Comparison of ENCODE assay signal across 11 cellular contexts in the genomic region with DNA sequence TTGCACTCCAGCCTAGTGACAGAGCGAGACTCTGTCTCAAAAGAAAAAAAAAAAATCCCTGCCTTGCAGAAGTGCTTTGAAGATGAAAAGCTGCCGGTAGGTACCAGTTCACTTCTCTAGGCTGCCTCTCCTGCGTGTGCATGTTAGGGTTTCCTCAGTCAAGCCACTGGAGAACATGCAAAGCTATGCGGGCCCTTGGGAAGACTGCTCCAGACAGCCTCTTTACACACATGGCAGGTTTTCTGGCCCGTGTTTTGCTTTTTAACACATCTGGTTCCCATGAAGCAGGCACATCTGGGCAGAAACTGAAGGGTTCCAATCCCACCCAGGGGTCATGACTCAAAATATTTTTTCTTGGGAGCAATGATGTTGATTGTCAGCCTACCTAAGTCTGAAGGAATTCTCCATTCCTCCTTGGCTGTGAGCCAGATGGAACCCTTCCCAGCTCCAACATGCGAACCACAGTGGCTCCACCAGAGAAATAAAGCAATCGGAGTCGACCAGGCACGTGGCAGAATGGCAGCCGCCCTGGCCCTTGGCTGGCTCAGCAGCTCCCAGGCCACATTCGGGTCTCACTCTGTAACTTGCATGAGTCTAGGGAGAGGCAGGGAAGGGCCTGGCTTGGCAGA. TPM values are rescaled to one million over a fixed set of nuclear protein-coding genes. Genes with fewer than 3 reads are reported as not detected.
DNase-seq lines count a peak whose midpoint lies in the region; ATAC-seq, FAIRE-seq and TF ChIP-seq lines count a peak whose summit lies in the region.
"Had no signal": no experiment of that assay in that cellular context is flagged by ENCODE, and none has a peak within 500 bp of the region (broad histone marks: within the 10 kb centered on the region; RNA-seq: fewer than 3 reads in every experiment).

No MANE protein-coding gene starts in this region.

- TF ChIP-seq CTCF in fibroblast of villous mesenchyme (IDR thresholded peaks at IDR 0.05; ENCODE audit: insufficient read depth, low read depth, low read length) = no peak

- peak; percentile 82 for ATAC-seq in sciatic nerve
- no peak for ATAC-seq in HG03097 (IDR thresholded peaks at IDR 0.05; ENCODE audit: low FRiP score, unreplicated experiment)

- FAIRE-seq in RCC 7860 (lab: Jason Lieb, UNC) = peak; percentile 63
- FAIRE-seq: G401.6 had no signal

- no peak overlapping the region for H3K4me3 ChIP-seq in fibroblast of villous mesenchyme (ENCODE audit: low read depth, low read length)

- intact Hi-C loops in sciatic nerve (cut with DNase I) = no loop called here
- intact Hi-C loops in posterior cingulate gyrus (cut with DNase I) = no loop called here

- DNase-seq in DMS 273 (lab: John Stamatoyannopoulos, UW; ENCODE audit: unreplicated experiment) (peak; percentile 74), RCC 7860 (ENCODE audit: low spot score) (peak; percentile 79), fibroblast of villous mesenchyme (ENCODE audit: low read depth) (peak; percentile 93), sciatic nerve (ENCODE audit: low spot score) (peak; percentile 89), posterior cingulate gyrus (no peak), NCI-H82 (lab: John Stamatoyannopoulos, UW) (no peak)
- no peak for DNase-seq in activated CD8-positive, alpha-beta memory T cell treated with anti-CD3 and anti-CD28 coated beads, Interleukin-2, amount 50 U/mL, for 48 hours
- DNase-seq: activated gamma-delta T cell treated with Interleukin-2 at 50 U/mL for 16 hours, SW 1271 had no signal

RNA-seq across cellular contexts. Expression of a gene that starts 29.5 kb away (rescaled TPM):
- total RNA-seq in fibroblast of villous mesenchyme (82.1 and 141 TPM in 2 replicates), sciatic nerve (178 TPM)

Comparison
In these comparisons a context has a peak if more than half of its experiments do, and no peak if none do; other contexts are left out.
1. DNase-seq: peak in DMS 273 (single experiment), RCC 7860 (single experiment), fibroblast of villous mesenchyme (single experiment) and sciatic nerve (single experiment); none in posterior cingulate gyrus (0 of 10), NCI-H82 (single experiment) and activated CD8-positive, alpha-beta memory T cell treated with anti-CD3 and anti-CD28 coated beads, Interleukin-2, amount 50 U/mL, for 48 hours (single experiment).